Comparison of ENCODE assay signal across 13 cellular contexts in genomic region chr17:77438241-77439204, GRCh38.
A peak's percentile ranks its signal among the peaks of the same experiment; 100 is the strongest.
DNase-seq lines count a peak whose midpoint lies in the region; ATAC-seq and TF ChIP-seq lines count a peak whose summit lies in the region.
"Had no signal": no experiment of that assay in that cellular context is flagged by ENCODE, and none has a peak within 500 bp of the region (broad histone marks: within the 10 kb centered on the region; RNA-seq: fewer than 3 reads in every experiment).

No MANE protein-coding gene starts in this region.

- no peaks in the 10 kb centered on the region for H3K36me3 ChIP-seq in transverse colon
- H3K36me3 ChIP-seq: HAP-1 had no signal

- no peak overlapping the region for H3K4me3 ChIP-seq in transverse colon
- H3K4me3 ChIP-seq: HAP-1 had no signal

- no peaks in the 10 kb centered on the region for H3K27me3 Mint-ChIP-seq in activated naive CD4-positive, alpha-beta T cell treated with anti-CD3 and anti-CD28 coated beads, Interleukin-2, amount 10 ng/mL, durations not matched to agents 7 days and 5 days
- H3K27me3 Mint-ChIP-seq in T-cell (no peaks in the 10 kb centered on the region), glutamatergic neuron (ENCODE audit: unreplicated experiment) (peaks cover 10% of the 10 kb centered on the region)
- H3K27me3 Mint-ChIP-seq: progenitor cell of endocrine pancreas had no signal

- H3K4me1 ChIP-seq in transverse colon: peaks cover 57 to 98% (median 66%) of the 10 kb centered on the region in 4 donors
- H3K4me1 ChIP-seq: HAP-1 had no signal

- TF ChIP-seq POLR2A in transverse colon (IDR thresholded peaks at IDR 0.05): no peak

- peaks cover 99% of the 10 kb centered on the region for H3K4me1 Mint-ChIP-seq in activated naive CD4-positive, alpha-beta T cell treated with anti-CD3 and anti-CD28 coated beads, Interleukin-2, amount 10 ng/mL, durations not matched to agents 7 days and 5 days
- peaks cover 96 to 99% (median 97%) of the 10 kb centered on the region in 3 donors for H3K4me1 Mint-ChIP-seq in T-cell
- peaks cover 52% of the 10 kb centered on the region for H3K4me1 Mint-ChIP-seq in glutamatergic neuron (ENCODE audit: low read depth, unreplicated experiment)

- peak overlapping the region; percentile 70 for H3K4me3 Mint-ChIP-seq in activated naive CD4-positive, alpha-beta T cell treated with anti-CD3 and anti-CD28 coated beads, Interleukin-2, amount 10 ng/mL, durations not matched to agents 7 days and 5 days
- H3K4me3 Mint-ChIP-seq in T-cell (peak overlapping the region; percentile 59 to 91 (median 60)), glutamatergic neuron (ENCODE audit: unreplicated experiment) (peak overlapping the region; percentile 49)

- peak overlapping the region; percentile 81 to 89 (median 85) for H3K27ac ChIP-seq in transverse colon

- intact Hi-C loops in transverse colon (cut with DNase I; ENCODE audit: low total_unique reads): no loop called here

- POLR2A ChIA-PET in T-cell (lab: Charles Lee): interaction anchor here in 1 of 2 donors (0.6 kb wide), 1 partner anchor 15 kb away, joined by 4 read pairs; no protein-coding TSS in a partner anchor

- TF ChIP-seq CTCF in glutamatergic neuron (IDR thresholded peaks at IDR 0.05; ENCODE audit: partially characterized antibody, unreplicated experiment) (no peak), transverse colon (IDR thresholded peaks at IDR 0.05) (no peak)

- CTCF ChIA-PET in activated naive CD4-positive, alpha-beta T cell treated with anti-CD3 and anti-CD28 coated beads, Interleukin-2, amount 10 ng/mL, durations not matched to agents 7 days and 5 days (lab: Charles Lee): interaction anchor here (0.7 to 13.6 kb wide), 4 partner anchors 8 to 54 kb away, joined by 3 to 119 read pairs (median 10); no protein-coding TSS in a partner anchor
- CTCF ChIA-PET in T-cell (lab: Charles Lee): no interaction called here

- H3K9me3 ChIP-seq in transverse colon: no peaks in the 10 kb centered on the region
- H3K9me3 ChIP-seq: HAP-1 had no signal

- ATAC-seq in T-cell (replicated peaks in 1 of 4): no peak
- no peak for ATAC-seq in SK-N-SH treated with all-trans-retinoic acid at 6 μM for 48 hours

- peak overlapping the region; percentile 98 for H3K27ac Mint-ChIP-seq in activated naive CD4-positive, alpha-beta T cell treated with anti-CD3 and anti-CD28 coated beads, Interleukin-2, amount 10 ng/mL, durations not matched to agents 7 days and 5 days
- peak overlapping the region; percentile 99 to 100 for H3K27ac Mint-ChIP-seq in T-cell
- peak overlapping the region; percentile 55 for H3K27ac Mint-ChIP-seq in glutamatergic neuron (ENCODE audit: unreplicated experiment)
- H3K27ac Mint-ChIP-seq: progenitor cell of endocrine pancreas had no signal

- no peak for DNase-seq in activated naive CD4-positive, alpha-beta T cell treated with anti-CD3 and anti-CD28 coated beads, Interleukin-2, amount 10 ng/mL, durations not matched to agents 7 days and 5 days
- no peak for DNase-seq in activated naive CD4-positive, alpha-beta T cell (lab: John Stamatoyannopoulos, UW)
- DNase-seq in T-cell (no peak), glutamatergic neuron (no peak), transverse colon (no peak), OCI-M2 (lab: John Stamatoyannopoulos, UW; ENCODE audit: unreplicated experiment) (no peak), GM19240 (ENCODE audit: insufficient read length, low spot score) (no peak)
- DNase-seq: activated CD4-positive, alpha-beta T cell treated with anti-CD3 and anti-CD28 coated beads for 48 hours; C1 segment of cervical spinal cord; NK-92 treated with Interleukin-12 subunit alpha and Interleukin-12 subunit beta, amount 100 ng/mL, for 24 hours had no signal

- no peaks in the 10 kb centered on the region for H3K9me3 Mint-ChIP-seq in activated naive CD4-positive, alpha-beta T cell treated with anti-CD3 and anti-CD28 coated beads, Interleukin-2, amount 10 ng/mL, durations not matched to agents 7 days and 5 days
- H3K9me3 Mint-ChIP-seq in T-cell (no peaks in the 10 kb centered on the region), glutamatergic neuron (ENCODE audit: unreplicated experiment) (peaks cover 4% of the 10 kb centered on the region)

- peaks cover 55% of the 10 kb centered on the region for H3K36me3 Mint-ChIP-seq in activated naive CD4-positive, alpha-beta T cell treated with anti-CD3 and anti-CD28 coated beads, Interleukin-2, amount 10 ng/mL, durations not matched to agents 7 days and 5 days
- H3K36me3 Mint-ChIP-seq in T-cell (peaks cover 10% of the 10 kb centered on the region), glutamatergic neuron (ENCODE audit: unreplicated experiment) (no peaks in the 10 kb centered on the region)

- no peak for TF ChIP-seq EP300 in transverse colon (IDR thresholded peaks at IDR 0.05; ENCODE audit: low read depth)

- in situ Hi-C loops in transverse colon (cut with MboI; ENCODE audit: low pct_ligation_motif_present in 1 of 4, low pct_unique_long_range_greater_than_20kb in 1 of 4, low sequenced_read_pairs in 3 of 4): loop anchor here in 3 of 4 donors (10.0 to 25.0 kb wide), 2 partner anchors 56 to 101 kb away; no protein-coding TSS in a partner anchor

- H3K27me3 ChIP-seq in transverse colon: no peaks in the 10 kb centered on the region

- 62 to 75% methylated on average over 6 to 14 of the region's 14 CpGs for WGBS in transverse colon (ENCODE audit: low coverage in 1 of 2), 2 donors

TF ChIP-seq in SK-N-SH treated with all-trans-retinoic acid at 6 μM for 48 hours, 23 proteins besides CTCF, POLR2A, EP300 and RAD21 (continues in another document):
- no peak for TF ChIP-seq ZFP3 (CRISPR knock-in tag; IDR thresholded peaks at IDR 0.05)
- TF ChIP-seq RARB (CRISPR knock-in tag; IDR thresholded peaks at IDR 0.05): no peak
- TF ChIP-seq PPARA (CRISPR knock-in tag; IDR thresholded peaks at IDR 0.05; ENCODE audit: borderline replicate concordance): no peak
- TF ChIP-seq ARNTL (CRISPR knock-in tag; IDR thresholded peaks at IDR 0.05; ENCODE audit: borderline replicate concordance, low read depth): no peak
- TF ChIP-seq CSDC2 (CRISPR knock-in tag; IDR thresholded peaks at IDR 0.05): no peak
- no peak for TF ChIP-seq BACH2 (CRISPR knock-in tag; IDR thresholded peaks at IDR 0.05; ENCODE audit: borderline replicate concordance)
- TF ChIP-seq TOX (CRISPR knock-in tag; IDR thresholded peaks at IDR 0.05; ENCODE audit: borderline replicate concordance): no peak
- no peak for TF ChIP-seq ZNF565 (CRISPR knock-in tag; conservative IDR thresholded peaks at IDR 0.05; ENCODE audit: low read depth)
- TF ChIP-seq OSR1 (CRISPR knock-in tag; IDR thresholded peaks at IDR 0.05): no peak
- no peak for TF ChIP-seq TSHZ2 (CRISPR knock-in tag; IDR thresholded peaks at IDR 0.05)
- TF ChIP-seq CREB5 (CRISPR knock-in tag; IDR thresholded peaks at IDR 0.05; ENCODE audit: low read depth): no peak
- TF ChIP-seq CSRNP3 (CRISPR knock-in tag; IDR thresholded peaks at IDR 0.05): no peak
- no peak for TF ChIP-seq ZFP30 (CRISPR knock-in tag; IDR thresholded peaks at IDR 0.05)
- no peak for TF ChIP-seq TCF4 (CRISPR knock-in tag; IDR thresholded peaks at IDR 0.05; ENCODE audit: borderline replicate concordance)
- no peak for TF ChIP-seq ZNF70 (CRISPR knock-in tag; IDR thresholded peaks at IDR 0.05)
- no peak for TF ChIP-seq ZC3H10 (CRISPR knock-in tag; IDR thresholded peaks at IDR 0.05)
